Comparison of ENCODE assay signal across 2 cellular contexts in genomic region chr10:6199131-6199733, GRCh38.
TF ChIP-seq lines count a peak whose summit lies in the region.

No MANE protein-coding gene starts in this region.

TF ChIP-seq in liver, 16 proteins besides CTCF, POLR2A, EP300 and RAD21 (continued from another document):
- TF ChIP-seq RXRA (IDR thresholded peaks at IDR 0.05) = peak; percentile 68 to 87
- peak; percentile 62 for TF ChIP-seq YY1 (IDR thresholded peaks at IDR 0.05)
- peak; percentile 62 to 74 for TF ChIP-seq HNF4A (conservative IDR thresholded peaks at IDR 0.05)
- no peak for TF ChIP-seq ZBTB33 (IDR thresholded peaks at IDR 0.05)
- TF ChIP-seq FOXA1 (IDR thresholded peaks at IDR 0.05) = no peak
- peak; percentile 59 for TF ChIP-seq MAX (IDR thresholded peaks at IDR 0.05)
- no peak for TF ChIP-seq TAF1 (conservative IDR thresholded peaks at IDR 0.05)
- no peak for TF ChIP-seq EGR1 (IDR thresholded peaks at IDR 0.05; ENCODE audit: low read depth in 2 of 2)

TF ChIP-seq in HepG2, 621 proteins besides CTCF, POLR2A, EP300 and RAD21 (continued from another document):
- TF ChIP-seq YEATS4 (CRISPR knock-in tag; IDR thresholded peaks at IDR 0.05; ENCODE audit: borderline replicate concordance) (no peak), RCOR2 (CRISPR knock-in tag; IDR thresholded peaks at IDR 0.05) (no peak), TMF1 (CRISPR knock-in tag; IDR thresholded peaks at IDR 0.05; ENCODE audit: low read depth) (no peak), RBM39 (IDR thresholded peaks at IDR 0.05; ENCODE audit: low read depth, low read length, poor library complexity, severe bottlenecking) (no peak), ZNF589 (CRISPR knock-in tag; conservative IDR thresholded peaks at IDR 0.05) (no peak), BRCA1 (CRISPR knock-in tag; IDR thresholded peaks at IDR 0.05) (no peak), ONECUT2 (CRISPR knock-in tag; IDR thresholded peaks at IDR 0.05) (no peak), ZNF543 (CRISPR knock-in tag; IDR thresholded peaks at IDR 0.05) (no peak), PCBP2 (optimal IDR thresholded peaks at IDR 0.05; ENCODE audit: low read depth, low read length, poor library complexity, severe bottlenecking) (no peak), IKZF5 (CRISPR knock-in tag; IDR thresholded peaks at IDR 0.05) (no peak), HES4 (CRISPR knock-in tag; IDR thresholded peaks at IDR 0.05; ENCODE audit: borderline replicate concordance) (no peak), BCLAF1 (IDR thresholded peaks at IDR 0.05) (no peak), ZNF30 (CRISPR knock-in tag; IDR thresholded peaks at IDR 0.05) (no peak), ZNF800 (CRISPR knock-in tag; IDR thresholded peaks at IDR 0.05) (no peak), AHR (CRISPR knock-in tag; IDR thresholded peaks at IDR 0.05) (no peak), CREB1 (IDR thresholded peaks at IDR 0.05) (no peak), CREB1 (CRISPR knock-in tag; IDR thresholded peaks at IDR 0.05) (no peak), ZNF891 (CRISPR knock-in tag; IDR thresholded peaks at IDR 0.05) (no peak), ZHX2 (IDR thresholded peaks at IDR 0.05; ENCODE audit: low read depth) (no peak), ZHX2 (CRISPR knock-in tag; IDR thresholded peaks at IDR 0.05; ENCODE audit: borderline replicate concordance) (no peak)
